Comparison of ENCODE assay signal across 1 cellular context in the genomic region with DNA sequence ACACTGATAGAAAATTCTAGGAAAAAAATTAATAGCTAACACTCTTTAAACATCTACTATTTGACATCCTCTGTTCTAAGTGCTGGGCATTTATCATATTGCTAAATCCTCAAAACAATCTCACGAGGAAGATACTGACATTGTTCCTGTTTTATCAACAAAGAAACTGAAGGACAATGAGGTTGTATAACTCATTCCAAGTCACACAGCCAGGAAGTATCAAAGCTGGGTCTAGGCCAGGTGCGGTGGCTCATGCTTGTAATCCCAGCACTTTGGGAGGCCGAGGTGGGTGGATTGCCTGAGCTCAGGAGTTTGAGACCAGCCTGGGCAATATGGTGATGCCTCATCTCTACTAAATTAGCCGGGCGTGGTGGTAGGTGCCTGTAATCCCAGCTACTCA.
TF ChIP-seq lines count a peak whose summit lies in the region.

No MANE protein-coding gene starts in this region.

TF ChIP-seq in WTC11, 78 proteins besides CTCF, POLR2A, EP300 and RAD21 (continued from another document):
- TF ChIP-seq, protein P1, sequence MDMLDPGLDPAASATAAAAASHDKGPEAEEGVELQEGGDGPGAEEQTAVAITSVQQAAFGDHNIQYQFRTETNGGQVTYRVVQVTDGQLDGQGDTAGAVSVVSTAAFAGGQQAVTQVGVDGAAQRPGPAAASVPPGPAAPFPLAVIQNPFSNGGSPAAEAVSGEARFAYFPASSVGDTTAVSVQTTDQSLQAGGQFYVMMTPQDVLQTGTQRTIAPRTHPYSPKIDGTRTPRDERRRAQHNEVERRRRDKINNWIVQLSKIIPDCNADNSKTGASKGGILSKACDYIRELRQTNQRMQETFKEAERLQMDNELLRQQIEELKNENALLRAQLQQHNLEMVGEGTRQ (CRISPR knock-in tag; IDR thresholded peaks at IDR 0.05) = no peak
- TF ChIP-seq, protein P2, sequence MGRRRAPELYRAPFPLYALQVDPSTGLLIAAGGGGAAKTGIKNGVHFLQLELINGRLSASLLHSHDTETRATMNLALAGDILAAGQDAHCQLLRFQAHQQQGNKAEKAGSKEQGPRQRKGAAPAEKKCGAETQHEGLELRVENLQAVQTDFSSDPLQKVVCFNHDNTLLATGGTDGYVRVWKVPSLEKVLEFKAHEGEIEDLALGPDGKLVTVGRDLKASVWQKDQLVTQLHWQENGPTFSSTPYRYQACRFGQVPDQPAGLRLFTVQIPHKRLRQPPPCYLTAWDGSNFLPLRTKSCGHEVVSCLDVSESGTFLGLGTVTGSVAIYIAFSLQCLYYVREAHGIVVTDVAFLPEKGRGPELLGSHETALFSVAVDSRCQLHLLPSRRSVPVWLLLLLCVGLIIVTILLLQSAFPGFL (CRISPR knock-in tag; IDR thresholded peaks at IDR 0.05; ENCODE audit: borderline replicate concordance) = no peak
- TF ChIP-seq ZNF263 (CRISPR knock-in tag; IDR thresholded peaks at IDR 0.05; ENCODE audit: low read depth) = no peak
- no peak for TF ChIP-seq ZNF396 (CRISPR knock-in tag; IDR thresholded peaks at IDR 0.05; ENCODE audit: borderline replicate concordance)
- TF ChIP-seq, protein P3, sequence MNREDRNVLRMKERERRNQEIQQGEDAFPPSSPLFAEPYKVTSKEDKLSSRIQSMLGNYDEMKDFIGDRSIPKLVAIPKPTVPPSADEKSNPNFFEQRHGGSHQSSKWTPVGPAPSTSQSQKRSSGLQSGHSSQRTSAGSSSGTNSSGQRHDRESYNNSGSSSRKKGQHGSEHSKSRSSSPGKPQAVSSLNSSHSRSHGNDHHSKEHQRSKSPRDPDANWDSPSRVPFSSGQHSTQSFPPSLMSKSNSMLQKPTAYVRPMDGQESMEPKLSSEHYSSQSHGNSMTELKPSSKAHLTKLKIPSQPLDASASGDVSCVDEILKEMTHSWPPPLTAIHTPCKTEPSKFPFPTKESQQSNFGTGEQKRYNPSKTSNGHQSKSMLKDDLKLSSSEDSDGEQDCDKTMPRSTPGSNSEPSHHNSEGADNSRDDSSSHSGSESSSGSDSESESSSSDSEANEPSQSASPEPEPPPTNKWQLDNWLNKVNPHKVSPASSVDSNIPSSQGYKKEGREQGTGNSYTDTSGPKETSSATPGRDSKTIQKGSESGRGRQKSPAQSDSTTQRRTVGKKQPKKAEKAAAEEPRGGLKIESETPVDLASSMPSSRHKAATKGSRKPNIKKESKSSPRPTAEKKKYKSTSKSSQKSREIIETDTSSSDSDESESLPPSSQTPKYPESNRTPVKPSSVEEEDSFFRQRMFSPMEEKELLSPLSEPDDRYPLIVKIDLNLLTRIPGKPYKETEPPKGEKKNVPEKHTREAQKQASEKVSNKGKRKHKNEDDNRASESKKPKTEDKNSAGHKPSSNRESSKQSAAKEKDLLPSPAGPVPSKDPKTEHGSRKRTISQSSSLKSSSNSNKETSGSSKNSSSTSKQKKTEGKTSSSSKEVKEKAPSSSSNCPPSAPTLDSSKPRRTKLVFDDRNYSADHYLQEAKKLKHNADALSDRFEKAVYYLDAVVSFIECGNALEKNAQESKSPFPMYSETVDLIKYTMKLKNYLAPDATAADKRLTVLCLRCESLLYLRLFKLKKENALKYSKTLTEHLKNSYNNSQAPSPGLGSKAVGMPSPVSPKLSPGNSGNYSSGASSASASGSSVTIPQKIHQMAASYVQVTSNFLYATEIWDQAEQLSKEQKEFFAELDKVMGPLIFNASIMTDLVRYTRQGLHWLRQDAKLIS (CRISPR knock-in tag; IDR thresholded peaks at IDR 0.05; ENCODE audit: borderline replicate concordance) = no peak
- TF ChIP-seq, protein P4, sequence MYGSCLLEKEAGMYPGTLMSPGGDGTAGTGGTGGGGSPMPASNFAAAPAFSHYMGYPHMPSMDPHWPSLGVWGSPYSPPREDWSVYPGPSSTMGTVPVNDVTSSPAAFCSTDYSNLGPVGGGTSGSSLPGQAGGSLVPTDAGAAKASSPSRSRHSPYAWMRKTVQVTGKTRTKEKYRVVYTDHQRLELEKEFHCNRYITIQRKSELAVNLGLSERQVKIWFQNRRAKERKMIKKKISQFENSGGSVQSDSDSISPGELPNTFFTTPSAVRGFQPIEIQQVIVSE (CRISPR knock-in tag; IDR thresholded peaks at IDR 0.05; ENCODE audit: borderline replicate concordance) = no peak
- TF ChIP-seq, protein P5, sequence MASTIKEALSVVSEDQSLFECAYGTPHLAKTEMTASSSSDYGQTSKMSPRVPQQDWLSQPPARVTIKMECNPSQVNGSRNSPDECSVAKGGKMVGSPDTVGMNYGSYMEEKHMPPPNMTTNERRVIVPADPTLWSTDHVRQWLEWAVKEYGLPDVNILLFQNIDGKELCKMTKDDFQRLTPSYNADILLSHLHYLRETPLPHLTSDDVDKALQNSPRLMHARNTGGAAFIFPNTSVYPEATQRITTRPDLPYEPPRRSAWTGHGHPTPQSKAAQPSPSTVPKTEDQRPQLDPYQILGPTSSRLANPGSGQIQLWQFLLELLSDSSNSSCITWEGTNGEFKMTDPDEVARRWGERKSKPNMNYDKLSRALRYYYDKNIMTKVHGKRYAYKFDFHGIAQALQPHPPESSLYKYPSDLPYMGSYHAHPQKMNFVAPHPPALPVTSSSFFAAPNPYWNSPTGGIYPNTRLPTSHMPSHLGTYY (CRISPR knock-in tag; IDR thresholded peaks at IDR 0.05) = no peak
- TF ChIP-seq GRHL2 (CRISPR knock-in tag; IDR thresholded peaks at IDR 0.05; ENCODE audit: insufficient replicate concordance, severe bottlenecking) = no peak
- TF ChIP-seq, protein P6, sequence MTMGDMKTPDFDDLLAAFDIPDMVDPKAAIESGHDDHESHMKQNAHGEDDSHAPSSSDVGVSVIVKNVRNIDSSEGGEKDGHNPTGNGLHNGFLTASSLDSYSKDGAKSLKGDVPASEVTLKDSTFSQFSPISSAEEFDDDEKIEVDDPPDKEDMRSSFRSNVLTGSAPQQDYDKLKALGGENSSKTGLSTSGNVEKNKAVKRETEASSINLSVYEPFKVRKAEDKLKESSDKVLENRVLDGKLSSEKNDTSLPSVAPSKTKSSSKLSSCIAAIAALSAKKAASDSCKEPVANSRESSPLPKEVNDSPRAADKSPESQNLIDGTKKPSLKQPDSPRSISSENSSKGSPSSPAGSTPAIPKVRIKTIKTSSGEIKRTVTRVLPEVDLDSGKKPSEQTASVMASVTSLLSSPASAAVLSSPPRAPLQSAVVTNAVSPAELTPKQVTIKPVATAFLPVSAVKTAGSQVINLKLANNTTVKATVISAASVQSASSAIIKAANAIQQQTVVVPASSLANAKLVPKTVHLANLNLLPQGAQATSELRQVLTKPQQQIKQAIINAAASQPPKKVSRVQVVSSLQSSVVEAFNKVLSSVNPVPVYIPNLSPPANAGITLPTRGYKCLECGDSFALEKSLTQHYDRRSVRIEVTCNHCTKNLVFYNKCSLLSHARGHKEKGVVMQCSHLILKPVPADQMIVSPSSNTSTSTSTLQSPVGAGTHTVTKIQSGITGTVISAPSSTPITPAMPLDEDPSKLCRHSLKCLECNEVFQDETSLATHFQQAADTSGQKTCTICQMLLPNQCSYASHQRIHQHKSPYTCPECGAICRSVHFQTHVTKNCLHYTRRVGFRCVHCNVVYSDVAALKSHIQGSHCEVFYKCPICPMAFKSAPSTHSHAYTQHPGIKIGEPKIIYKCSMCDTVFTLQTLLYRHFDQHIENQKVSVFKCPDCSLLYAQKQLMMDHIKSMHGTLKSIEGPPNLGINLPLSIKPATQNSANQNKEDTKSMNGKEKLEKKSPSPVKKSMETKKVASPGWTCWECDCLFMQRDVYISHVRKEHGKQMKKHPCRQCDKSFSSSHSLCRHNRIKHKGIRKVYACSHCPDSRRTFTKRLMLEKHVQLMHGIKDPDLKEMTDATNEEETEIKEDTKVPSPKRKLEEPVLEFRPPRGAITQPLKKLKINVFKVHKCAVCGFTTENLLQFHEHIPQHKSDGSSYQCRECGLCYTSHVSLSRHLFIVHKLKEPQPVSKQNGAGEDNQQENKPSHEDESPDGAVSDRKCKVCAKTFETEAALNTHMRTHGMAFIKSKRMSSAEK (CRISPR knock-in tag; IDR thresholded peaks at IDR 0.05; ENCODE audit: borderline replicate concordance) = no peak
- TF ChIP-seq, protein P7, sequence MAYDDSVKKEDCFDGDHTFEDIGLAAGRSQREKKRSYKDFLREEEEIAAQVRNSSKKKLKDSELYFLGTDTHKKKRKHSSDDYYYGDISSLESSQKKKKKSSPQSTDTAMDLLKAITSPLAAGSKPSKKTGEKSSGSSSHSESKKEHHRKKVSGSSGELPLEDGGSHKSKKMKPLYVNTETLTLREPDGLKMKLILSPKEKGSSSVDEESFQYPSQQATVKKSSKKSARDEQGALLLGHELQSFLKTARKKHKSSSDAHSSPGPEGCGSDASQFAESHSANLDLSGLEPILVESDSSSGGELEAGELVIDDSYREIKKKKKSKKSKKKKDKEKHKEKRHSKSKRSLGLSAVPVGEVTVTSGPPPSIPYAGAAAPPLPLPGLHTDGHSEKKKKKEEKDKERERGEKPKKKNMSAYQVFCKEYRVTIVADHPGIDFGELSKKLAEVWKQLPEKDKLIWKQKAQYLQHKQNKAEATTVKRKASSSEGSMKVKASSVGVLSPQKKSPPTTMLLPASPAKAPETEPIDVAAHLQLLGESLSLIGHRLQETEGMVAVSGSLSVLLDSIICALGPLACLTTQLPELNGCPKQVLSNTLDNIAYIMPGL (CRISPR knock-in tag; IDR thresholded peaks at IDR 0.05) = no peak
- TF ChIP-seq SP1 (CRISPR knock-in tag; conservative IDR thresholded peaks at IDR 0.05) = no peak
- TF ChIP-seq FOXJ3 (CRISPR knock-in tag; IDR thresholded peaks at IDR 0.05; ENCODE audit: borderline replicate concordance) = no peak
